23 cellular contexts compared by ENCODE assay signal in the genomic region with DNA sequence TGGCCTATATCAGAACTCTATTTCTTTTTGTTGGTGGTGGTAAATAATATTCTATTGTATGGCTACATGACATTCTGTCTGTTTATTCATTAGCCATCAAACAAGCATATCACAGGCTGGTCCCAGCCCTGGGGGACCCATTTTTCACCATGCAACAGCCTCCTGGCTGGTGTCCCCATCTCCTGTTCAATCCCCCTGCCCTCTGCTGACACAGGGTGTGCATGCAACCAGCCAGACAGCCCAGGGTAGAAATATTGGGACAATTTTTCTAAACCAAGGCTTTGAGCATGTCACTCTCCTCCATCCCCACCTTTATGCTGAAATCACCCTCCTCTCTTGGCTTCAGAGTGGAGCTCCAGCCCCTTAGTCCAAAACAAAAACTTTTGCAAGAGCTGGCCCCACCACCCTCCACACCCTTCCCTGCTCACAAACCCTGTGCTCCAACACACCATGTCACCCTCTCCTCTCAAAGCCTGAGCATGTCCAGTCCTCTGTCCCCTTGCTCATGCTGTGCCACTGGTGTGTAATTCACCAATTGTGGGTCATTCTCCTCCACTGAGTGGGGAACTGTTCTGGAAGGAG.
"Had no signal": no experiment of that assay in that cellular context is flagged by ENCODE, and none has a peak within 500 bp of the region (broad histone marks: within the 10 kb centered on the region; RNA-seq: fewer than 3 reads in every experiment).

No MANE protein-coding gene starts in this region.

- H3K36me3 Mint-ChIP-seq: activated naive CD8-positive, alpha-beta T cell treated with anti-CD3 and anti-CD28 coated beads, Interleukin-2, amount 10 ng/mL, durations not matched to agents 7 days and 5 days had no signal

- H3K4me1 ChIP-seq: adrenal gland, breast epithelium, Peyer's patch, SJSA1 had no signal

- H3K27me3 ChIP-seq: adrenal gland, Peyer's patch, SJSA1 had no signal

- H3K27ac ChIP-seq: adrenal gland, breast epithelium, Peyer's patch, RWPE1, SJSA1 had no signal

- DNase-seq: activated CD4-positive, alpha-beta T cell treated with anti-CD3 and anti-CD28 coated beads for 4 hours; activated CD4-positive, alpha-beta T cell treated with anti-CD3 and anti-CD28 coated beads, Interleukin-2, amount 50 U/mL, for 48 hours; activated naive CD4-positive, alpha-beta T cell treated with anti-CD3 and anti-CD28 coated beads, Interleukin-2, amount 50 U/mL, for 16 hours; activated naive CD8-positive, alpha-beta T cell treated with anti-CD3 and anti-CD28 coated beads, Interleukin-2, amount 10 ng/mL, durations not matched to agents 7 days and 5 days; activated T-cell treated with anti-CD3 and anti-CD28 coated beads, Interleukin-2, amount 50 U/mL, for 1 hour; adrenal gland; anterior cingulate cortex; caudate nucleus; Karpas-422; MM.1S; NCI-H1105; NCI-H1436; NCI-H187; NCI-H2081; NCI-H524; Peyer's patch; SHP77; SW 1271 had no signal

- ATAC-seq: activated CD4-positive, CD25-positive, alpha-beta regulatory T cell treated with anti-CD3 and anti-CD28 coated beads, Interleukin-2, amount 50 U/mL, for 24 hours; SK-N-SH treated with all-trans-retinoic acid at 6 μM for 48 hours had no signal

- H3K4me3 ChIP-seq: adrenal gland, breast epithelium, Peyer's patch, SJSA1 had no signal

- H3K4me3 Mint-ChIP-seq: activated naive CD8-positive, alpha-beta T cell treated with anti-CD3 and anti-CD28 coated beads, Interleukin-2, amount 10 ng/mL, durations not matched to agents 7 days and 5 days had no signal

- H3K36me3 ChIP-seq: adrenal gland, breast epithelium, Peyer's patch, SJSA1 had no signal

- H3K27ac Mint-ChIP-seq: activated naive CD8-positive, alpha-beta T cell treated with anti-CD3 and anti-CD28 coated beads, Interleukin-2, amount 10 ng/mL, durations not matched to agents 7 days and 5 days had no signal

- H3K4me1 Mint-ChIP-seq: activated naive CD8-positive, alpha-beta T cell treated with anti-CD3 and anti-CD28 coated beads, Interleukin-2, amount 10 ng/mL, durations not matched to agents 7 days and 5 days had no signal

- H3K9me3 ChIP-seq: SJSA1 had no signal

- H3K9me3 Mint-ChIP-seq: activated naive CD8-positive, alpha-beta T cell treated with anti-CD3 and anti-CD28 coated beads, Interleukin-2, amount 10 ng/mL, durations not matched to agents 7 days and 5 days had no signal
